1 cellular context compared by ENCODE assay signal in genomic region chr20:32807706-32808105, GRCh38.
TF ChIP-seq lines count a peak whose summit lies in the region.

No MANE protein-coding gene starts in this region.

TF ChIP-seq in H1, 55 proteins besides CTCF, POLR2A, EP300 and RAD21:
- TF ChIP-seq TCF12 (IDR thresholded peaks at IDR 0.05; ENCODE audit: low read depth, low read length) (no peak), SIN3A (conservative IDR thresholded peaks at IDR 0.05 in 1 of 2, IDR thresholded peaks at IDR 0.05 in 1 of 2; ENCODE audit: low read depth in 1 of 2, low read length in 2 of 2) (0 out of 4 replicates have a peak, but pooled peaks of 1 of the 2 experiments have one; percentile 58), CHD2 (IDR thresholded peaks at IDR 0.05; ENCODE audit: low read length) (no peak), SAP30 (IDR thresholded peaks at IDR 0.05; ENCODE audit: insufficient read depth, insufficient replicate concordance, low read length) (no peak), POU5F1 (IDR thresholded peaks at IDR 0.05; ENCODE audit: low read depth, low read length) (no peak), SIRT6 (IDR thresholded peaks at IDR 0.05; ENCODE audit: low read length) (no peak), RBBP5 (IDR thresholded peaks at IDR 0.05; ENCODE audit: borderline replicate concordance, low read depth, low read length) (no peak), PHF8 (conservative IDR thresholded peaks at IDR 0.05; ENCODE audit: low read depth, low read length) (no peak), KDM1A (IDR thresholded peaks at IDR 0.05; ENCODE audit: borderline replicate concordance, low read length) (no peak), GTF2F1 (IDR thresholded peaks at IDR 0.05; ENCODE audit: borderline replicate concordance, low read depth, low read length) (no peak), TAF7 (optimal IDR thresholded peaks at IDR 0.05; ENCODE audit: borderline replicate concordance, low read depth, low read length) (no peak), USF2 (IDR thresholded peaks at IDR 0.05; ENCODE audit: low read length) (no peak), TAF1 (IDR thresholded peaks at IDR 0.05; ENCODE audit: low read depth, low read length) (no peak), EGR1 (IDR thresholded peaks at IDR 0.05; ENCODE audit: borderline replicate concordance, low read depth, low read length) (no peak), CREB1 (IDR thresholded peaks at IDR 0.05) (no peak), BACH1 (IDR thresholded peaks at IDR 0.05; ENCODE audit: low read length) (0 out of 2 replicates have a peak, but pooled peaks have one; percentile 34), POLR2AphosphoS5 (IDR thresholded peaks at IDR 0.05; ENCODE audit: low read depth, low read length) (peak; percentile 83), JUND (IDR thresholded peaks at IDR 0.05; ENCODE audit: low read length) (no peak), CTBP2 (IDR thresholded peaks at IDR 0.05; ENCODE audit: borderline replicate concordance, insufficient read depth, insufficient read length, low read length) (no peak), SUZ12 (IDR thresholded peaks at IDR 0.05; ENCODE audit: low read length) (no peak), TEAD4 (IDR thresholded peaks at IDR 0.05; ENCODE audit: low read depth, low read length) (no peak), NANOG (IDR thresholded peaks at IDR 0.05; ENCODE audit: insufficient read depth, low read depth, low read length, poor library complexity, severe bottlenecking) (no peak), GABPA (IDR thresholded peaks at IDR 0.05; ENCODE audit: borderline replicate concordance, insufficient read depth, low read length) (no peak)
- TF ChIP-seq, protein P1, sequence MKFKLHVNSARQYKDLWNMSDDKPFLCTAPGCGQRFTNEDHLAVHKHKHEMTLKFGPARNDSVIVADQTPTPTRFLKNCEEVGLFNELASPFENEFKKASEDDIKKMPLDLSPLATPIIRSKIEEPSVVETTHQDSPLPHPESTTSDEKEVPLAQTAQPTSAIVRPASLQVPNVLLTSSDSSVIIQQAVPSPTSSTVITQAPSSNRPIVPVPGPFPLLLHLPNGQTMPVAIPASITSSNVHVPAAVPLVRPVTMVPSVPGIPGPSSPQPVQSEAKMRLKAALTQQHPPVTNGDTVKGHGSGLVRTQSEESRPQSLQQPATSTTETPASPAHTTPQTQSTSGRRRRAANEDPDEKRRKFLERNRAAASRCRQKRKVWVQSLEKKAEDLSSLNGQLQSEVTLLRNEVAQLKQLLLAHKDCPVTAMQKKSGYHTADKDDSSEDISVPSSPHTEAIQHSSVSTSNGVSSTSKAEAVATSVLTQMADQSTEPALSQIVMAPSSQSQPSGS (IDR thresholded peaks at IDR 0.05; ENCODE audit: low read length), result no peak
- TF ChIP-seq, protein P2, sequence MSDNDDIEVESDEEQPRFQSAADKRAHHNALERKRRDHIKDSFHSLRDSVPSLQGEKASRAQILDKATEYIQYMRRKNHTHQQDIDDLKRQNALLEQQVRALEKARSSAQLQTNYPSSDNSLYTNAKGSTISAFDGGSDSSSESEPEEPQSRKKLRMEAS (IDR thresholded peaks at IDR 0.05), result 0 out of 2 replicates have a peak, but pooled peaks have one; percentile 10
